ENCODE assay signal across 11 cellular contexts in genomic region chr17:76153640-76154039, GRCh38. TPM values are rescaled to one million over a fixed set of nuclear protein-coding genes. Genes with fewer than 3 reads are reported as not detected.
DNase-seq lines count a peak whose midpoint lies in the region; ATAC-seq and TF ChIP-seq lines count a peak whose summit lies in the region.
"Had no signal": no experiment of that assay in that cellular context is flagged by ENCODE, and none has a peak within 500 bp of the region (broad histone marks: within the 10 kb centered on the region; RNA-seq: fewer than 3 reads in every experiment).

No MANE protein-coding gene starts in this region.

- POLR2A ChIA-PET in CD4-positive, alpha-beta memory T cell (lab: Charles Lee; ENCODE audit: partially characterized antibody), result interaction anchor here (1.1 to 8.1 kb wide), 7 partner anchors 11 to 116 kb away, joined by 3 to 91 read pairs (median 18); partner anchors contain the start of genes FOXJ1 and UBALD2
- POLR2A ChIA-PET in naive thymus-derived CD8-positive, alpha-beta T cell (lab: Charles Lee), result interaction anchor here (0.6 to 11.3 kb wide), 10 partner anchors 9 to 120 kb away, joined by 5 to 156 read pairs (median 32); partner anchors contain the start of genes FOXJ1 and UBALD2

- no peak for TF ChIP-seq POLR2A in erythroblast (IDR thresholded peaks at IDR 0.05; ENCODE audit: low read length)

- ATAC-seq in naive thymus-derived CD8-positive, alpha-beta T cell, result no peak

- H3K4me1 Mint-ChIP-seq in CD4-positive, alpha-beta memory T cell, result peaks cover 29 to 49% (median 35%) of the 10 kb centered on the region in 4 donors
- H3K4me1 Mint-ChIP-seq in naive thymus-derived CD8-positive, alpha-beta T cell, result peaks cover 31 to 82% (median 65%) of the 10 kb centered on the region in 4 donors

- H3K9me3 ChIP-seq in CD4-positive, alpha-beta memory T cell (ENCODE audit: control insufficient read depth in 1 of 2, low read length in 2 of 2), result no peaks in the 10 kb centered on the region

- H3K27ac Mint-ChIP-seq in CD4-positive, alpha-beta memory T cell, result peak overlapping the region in 6 of 7 donors; percentile 22 to 79 (median 65)
- peak overlapping the region; percentile 95 to 100 (median 98) for H3K27ac Mint-ChIP-seq in naive thymus-derived CD8-positive, alpha-beta T cell

- H3K4me3 ChIP-seq in CD4-positive, alpha-beta memory T cell (ENCODE audit: low read length in 2 of 2), result no peak overlapping the region
- H3K4me3 ChIP-seq in coronary artery, result no peak overlapping the region

- H3K36me3 Mint-ChIP-seq in CD4-positive, alpha-beta memory T cell, result peaks cover 48 to 66% of the 10 kb centered on the region in 2 donors
- H3K36me3 Mint-ChIP-seq in naive thymus-derived CD8-positive, alpha-beta T cell, result peaks cover 4 to 81% (median 41%) of the 10 kb centered on the region in 3 donors

- H3K9me3 Mint-ChIP-seq in CD4-positive, alpha-beta memory T cell, result peaks cover 0 to 2% (median 0%) of the 10 kb centered on the region in 8 donors
- no peaks in the 10 kb centered on the region for H3K9me3 Mint-ChIP-seq in naive thymus-derived CD8-positive, alpha-beta T cell

- H3K27me3 Mint-ChIP-seq in CD4-positive, alpha-beta memory T cell, result no peaks in the 10 kb centered on the region
- no peaks in the 10 kb centered on the region for H3K27me3 Mint-ChIP-seq in naive thymus-derived CD8-positive, alpha-beta T cell

- no peak overlapping the region for H3K27ac ChIP-seq in CD4-positive, alpha-beta memory T cell (ENCODE audit: low read depth, low read length)
- H3K27ac ChIP-seq in coronary artery (no peak overlapping the region), substantia nigra (ENCODE audit: low read depth, low read length, poor library complexity, severe bottlenecking) (no peak overlapping the region)

- intact Hi-C loops in CD4-positive, alpha-beta memory T cell (cut with micrococcal nuclease), result no loop called here

- CTCF ChIA-PET in CD4-positive, alpha-beta memory T cell (lab: Charles Lee; ENCODE audit: partially characterized antibody), result interaction anchor here (0.8 to 18.1 kb wide), 5 partner anchors 25 to 140 kb away, joined by 3 to 214 read pairs (median 9); no protein-coding TSS in a partner anchor

- DNase-seq in CD4-positive, alpha-beta memory T cell, result no peak
- DNase-seq in HT-29 (ENCODE audit: low spot score), result peak; percentile 16
- peak; percentile 17 for DNase-seq in coronary artery (ENCODE audit: low spot score)
- DNase-seq in naive thymus-derived CD8-positive, alpha-beta T cell, result no peak
- DNase-seq in NAMALWA (ENCODE audit: low spot score), result no peak
- DNase-seq in erythroblast (lab: John Stamatoyannopoulos, UW), result no peak
- no peak for DNase-seq in activated CD4-positive, alpha-beta T cell treated with anti-CD3 and anti-CD28 coated beads for 4 hours
- no peak for DNase-seq in substantia nigra (lab: John Stamatoyannopoulos, UW)
- DNase-seq: cortex of kidney, DMS79, NCI-H748 treated with DMSO at 0.1 percent for 48 hours had no signal

- H3K27me3 ChIP-seq in CD4-positive, alpha-beta memory T cell (ENCODE audit: insufficient read depth, low read length), result no peaks in the 10 kb centered on the region

- H3K36me3 ChIP-seq in CD4-positive, alpha-beta memory T cell (ENCODE audit: insufficient read depth, low read length), result peaks cover 27% of the 10 kb centered on the region

- no peak overlapping the region for H3K4me3 Mint-ChIP-seq in CD4-positive, alpha-beta memory T cell
- peak overlapping the region in 9 of 10 donors; percentile 23 to 95 (median 62) for H3K4me3 Mint-ChIP-seq in naive thymus-derived CD8-positive, alpha-beta T cell

- peaks cover 24% of the 10 kb centered on the region for H3K4me1 ChIP-seq in CD4-positive, alpha-beta memory T cell (ENCODE audit: insufficient read depth, low read length)

- TF ChIP-seq CTCF in coronary artery (IDR thresholded peaks at IDR 0.05), result no peak

RNA-seq across cellular contexts. Expression of gene FOXJ1, which starts 12.6 kb away (rescaled TPM):
- total RNA-seq in CD4-positive, alpha-beta memory T cell, result under 1 TPM; 0.19 to 0.20 TPM
- not detected for polyA plus RNA-seq in CD4-positive, alpha-beta memory T cell
- 2.0 and 3.4 TPM in 2 replicates for total RNA-seq in HT-29 (2014; rRNA removed; shearing (Covaris generic))
- 1 to 10 TPM; 3.4 to 3.7 TPM for total RNA-seq in naive thymus-derived CD8-positive, alpha-beta T cell
- 1 to 10 TPM in 2 of 3 donors, under 1 TPM in 1; 0.28 to 2.8 (median 1.8) TPM for polyA plus RNA-seq in naive thymus-derived CD8-positive, alpha-beta T cell

RNA-seq across cellular contexts. Expression of gene EXOC7, which starts 50.1 kb away (rescaled TPM):
- 100 to 1,000 TPM; 183 to 184 TPM for total RNA-seq in CD4-positive, alpha-beta memory T cell
- 10 to 100 TPM; 36.2 to 66.9 TPM for polyA plus RNA-seq in CD4-positive, alpha-beta memory T cell
- 97.6 and 99.4 TPM in 2 replicates for total RNA-seq in HT-29 (2014; rRNA removed; shearing (Covaris generic))
- 100 to 1,000 TPM; 199 to 210 TPM for total RNA-seq in naive thymus-derived CD8-positive, alpha-beta T cell
- 10 to 100 TPM; 46.0 to 62.6 (median 49.0) TPM for polyA plus RNA-seq in naive thymus-derived CD8-positive, alpha-beta T cell

Comparison
In these comparisons a context has a peak if more than half of its experiments do, and no peak if none do; other contexts are left out.
1. DNase-seq: peak in HT-29 (single experiment) and coronary artery (single experiment); none in CD4-positive, alpha-beta memory T cell (0 of 5), naive thymus-derived CD8-positive, alpha-beta T cell (0 of 10), NAMALWA (single experiment), erythroblast (0 of 2), activated CD4-positive, alpha-beta T cell treated with anti-CD3 and anti-CD28 coated beads for 4 hours (0 of 2) and substantia nigra (0 of 49).
2. H3K4me3 Mint-ChIP-seq: peak in naive thymus-derived CD8-positive, alpha-beta T cell (9 of 10); none in CD4-positive, alpha-beta memory T cell (0 of 8).